24 cellular contexts compared by ENCODE assay signal in genomic region chr11:28227460-28227859, GRCh38.
"Had no signal": no experiment of that assay in that cellular context is flagged by ENCODE, and none has a peak within 500 bp of the region (broad histone marks: within the 10 kb centered on the region; RNA-seq: fewer than 3 reads in every experiment).

No MANE protein-coding gene starts in this region.

- H3K27me3 Mint-ChIP-seq: activated CD4-positive, alpha-beta memory T cell treated with anti-CD3 and anti-CD28 coated beads, Interleukin-2, amount 10 ng/mL, durations not matched to agents 7 days and 5 days; activated naive CD8-positive, alpha-beta T cell treated with anti-CD3 and anti-CD28 coated beads, Interleukin-2, amount 10 ng/mL, durations not matched to agents 7 days and 5 days; activated T-cell treated with anti-CD3 and anti-CD28 coated beads, Interleukin-2, amount 50 U/mL, for 24 hours; brain; naive thymus-derived CD8-positive, alpha-beta T cell had no signal

- ATAC-seq: gastrocnemius medialis; naive thymus-derived CD8-positive, alpha-beta T cell; pancreas had no signal

- H3K36me3 ChIP-seq: gastrocnemius medialis, left ventricle myocardium inferior, pancreas had no signal

- H3K27ac Mint-ChIP-seq: activated CD4-positive, alpha-beta memory T cell treated with anti-CD3 and anti-CD28 coated beads, Interleukin-2, amount 10 ng/mL, durations not matched to agents 7 days and 5 days; activated naive CD8-positive, alpha-beta T cell treated with anti-CD3 and anti-CD28 coated beads, Interleukin-2, amount 10 ng/mL, durations not matched to agents 7 days and 5 days; activated T-cell treated with anti-CD3 and anti-CD28 coated beads, Interleukin-2, amount 50 U/mL, for 24 hours; activated T-helper 2 cell treated with anti-CD3 and anti-CD28 coated beads, Interferon-gamma antibody, Interleukin-2, Interleukin-4, amounts not matched to agents 10 μg/mL and 5 μg/mL and 100 μg/mL, durations not matched to agents 14 hours and 24 hours and 36 hours; brain; naive thymus-derived CD8-positive, alpha-beta T cell had no signal

- H3K27me3 ChIP-seq: gastrocnemius medialis, pancreas, tibial artery had no signal

- H3K9me3 ChIP-seq: gastrocnemius medialis, pancreas, tibial artery had no signal

- DNase-seq: activated CD4-positive, alpha-beta memory T cell treated with anti-CD3 and anti-CD28 coated beads, Interleukin-2, amount 10 ng/mL, durations not matched to agents 7 days and 5 days; activated CD4-positive, alpha-beta T cell treated with anti-CD3 and anti-CD28 coated beads for 48 hours; activated CD4-positive, CD25-positive, alpha-beta regulatory T cell; activated naive CD4-positive, alpha-beta T cell treated with Interleukin-2 at 50 U/mL for 16 hours; activated naive CD8-positive, alpha-beta T cell treated with anti-CD3 and anti-CD28 coated beads, Interleukin-2, amount 10 ng/mL, durations not matched to agents 7 days and 5 days; activated T-cell treated with anti-CD3 and anti-CD28 coated beads, Interleukin-2, amount 50 U/mL, for 24 hours; amygdala; central memory CD4-positive, alpha-beta T cell; gastrocnemius medialis; head of caudate nucleus; kidney; left ventricle myocardium inferior; naive thymus-derived CD8-positive, alpha-beta T cell; pancreas; stimulated activated CD4-positive, alpha-beta T cell treated with anti-CD3 and anti-CD28 coated beads, Interleukin-12 subunit alpha, Interleukin-12 subunit beta, amount 100 ng/mL, for 4 hours; stimulated activated CD4-positive, alpha-beta T cell treated with anti-CD3 and anti-CD28 coated beads, Interleukin-1b, Interleukin-23, amount 100 ng/mL, for 48 hours; stimulated activated naive CD4-positive, alpha-beta T cell treated with Interleukin-2 at 50 U/mL for 16 hours; T1000; tibial artery had no signal

- H3K27ac ChIP-seq: gastrocnemius medialis, left ventricle myocardium inferior, pancreas had no signal

- H3K4me3 Mint-ChIP-seq: activated CD4-positive, alpha-beta memory T cell treated with anti-CD3 and anti-CD28 coated beads, Interleukin-2, amount 10 ng/mL, durations not matched to agents 7 days and 5 days; activated naive CD8-positive, alpha-beta T cell treated with anti-CD3 and anti-CD28 coated beads, Interleukin-2, amount 10 ng/mL, durations not matched to agents 7 days and 5 days; activated T-cell treated with anti-CD3 and anti-CD28 coated beads, Interleukin-2, amount 50 U/mL, for 24 hours; brain; naive thymus-derived CD8-positive, alpha-beta T cell had no signal

- H3K4me1 ChIP-seq: gastrocnemius medialis, left ventricle myocardium inferior, pancreas had no signal

- H3K9me3 Mint-ChIP-seq: activated CD4-positive, alpha-beta memory T cell treated with anti-CD3 and anti-CD28 coated beads, Interleukin-2, amount 10 ng/mL, durations not matched to agents 7 days and 5 days; activated T-cell treated with anti-CD3 and anti-CD28 coated beads, Interleukin-2, amount 50 U/mL, for 24 hours; activated T-helper 2 cell treated with anti-CD3 and anti-CD28 coated beads, Interferon-gamma antibody, Interleukin-2, Interleukin-4, amounts not matched to agents 10 μg/mL and 5 μg/mL and 100 μg/mL, durations not matched to agents 14 hours and 24 hours and 36 hours; brain; naive thymus-derived CD8-positive, alpha-beta T cell had no signal

- FAIRE-seq: endometrium, kidney, pancreas, urothelium cell line had no signal

- H3K4me3 ChIP-seq: coronary artery, gastrocnemius medialis, left ventricle myocardium inferior, pancreas, tibial artery had no signal

- H3K4me1 Mint-ChIP-seq: brain had no signal
